In the genomic region with DNA sequence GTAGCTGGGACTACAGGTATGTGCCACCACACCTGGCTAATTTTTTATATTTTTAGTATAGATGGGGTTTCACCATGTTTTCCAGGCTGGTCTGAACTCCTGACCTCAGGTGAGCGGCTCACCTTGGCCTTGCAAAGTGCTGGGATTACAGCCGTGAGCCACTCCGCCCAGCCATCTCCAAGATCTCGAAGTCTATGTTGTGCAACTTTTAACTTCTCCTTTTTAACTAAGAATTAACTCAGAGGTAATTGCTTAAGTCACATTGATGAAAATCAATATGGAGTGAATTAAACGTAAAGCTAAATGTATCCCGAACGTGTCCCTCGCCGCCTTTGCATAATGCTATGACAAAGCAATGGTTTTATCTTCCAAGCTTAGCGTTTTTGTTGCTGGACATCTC, we compare ENCODE assay signal across 23 cellular contexts.
"Had no signal": no experiment of that assay in that cellular context is flagged by ENCODE, and none has a peak within 500 bp of the region (broad histone marks: within the 10 kb centered on the region; RNA-seq: fewer than 3 reads in every experiment).

No MANE protein-coding gene starts in this region.

- ATAC-seq: activated T-helper 17 cell treated with anti-CD3 and anti-CD28 coated beads, Interleukin-2, amount 50 U/mL, for 72 hours; T-cell had no signal

- DNase-seq: activated CD4-positive, alpha-beta memory T cell treated with anti-CD3 and anti-CD28 coated beads for 36 hours; activated CD4-positive, alpha-beta T cell treated with anti-CD3 and anti-CD28 coated beads, Interleukin-2, amount 10 ng/mL, durations not matched to agents 7 days and 5 days; activated CD4-positive, CD25-positive, alpha-beta regulatory T cell; activated gamma-delta T cell; activated naive CD4-positive, alpha-beta T cell treated with anti-CD3 and anti-CD28 coated beads for 36 hours; activated T-cell treated with anti-CD3 and anti-CD28 coated beads for 4 hours; activated T-cell treated with anti-CD3 and anti-CD28 coated beads, Interleukin-2, amount 50 U/mL, for 48 hours; amygdala; Karpas-422; MM.1S; NCI-H1105; NCI-H1436; NCI-H187; NCI-H2081; NCI-H510A treated with DMSO at 0.1 percent for 48 hours; NCI-H69; NK-92 treated with Interleukin-12 subunit alpha and Interleukin-12 subunit beta, amount 100 ng/mL, for 24 hours; SHP77 treated with DMSO at 0.1 percent for 48 hours; T-cell; T-helper 2 cell; T1000 had no signal

- H3K27ac ChIP-seq: VCaP had no signal
